Comparison of ENCODE assay signal across 35 cellular contexts in genomic region chr12:97414855-97415254, GRCh38. TPM values are rescaled to one million over a fixed set of nuclear protein-coding genes. Genes with fewer than 3 reads are reported as not detected.
"Had no signal": no experiment of that assay in that cellular context is flagged by ENCODE, and none has a peak within 500 bp of the region (broad histone marks: within the 10 kb centered on the region; RNA-seq: fewer than 3 reads in every experiment).

No MANE protein-coding gene starts in this region.

- H3K36me3 ChIP-seq: ascending aorta, cardiac muscle cell had no signal

- FAIRE-seq: bronchial epithelial cell, TTC549 had no signal

- H3K27ac ChIP-seq: ascending aorta, cardiac muscle cell, VCaP had no signal

- H3K4me1 ChIP-seq: ascending aorta had no signal

- DNase-seq: activated B cell treated with CpG ODN at 0.5 μM for 24 hours; activated CD4-positive, alpha-beta memory T cell treated with anti-CD3 and anti-CD28 coated beads for 36 hours; activated CD4-positive, alpha-beta T cell treated with anti-CD3 and anti-CD28 coated beads for 4 hours; activated CD4-positive, alpha-beta T cell treated with anti-CD3 and anti-CD28 coated beads, Interleukin-2, amount 10 ng/mL, durations not matched to agents 24 days and 14 days; activated CD4-positive, alpha-beta T cell treated with anti-CD3 and anti-CD28 coated beads, Interleukin-2, amount 50 U/mL, for 1 hour; activated CD4-positive, alpha-beta T cell treated with anti-CD3 and anti-CD28 coated beads, Interleukin-2, amount 50 U/mL, for 4 hours; activated CD4-positive, CD25-positive, alpha-beta regulatory T cell treated with anti-CD3 and anti-CD28 coated beads, Interleukin-2, amount 50 U/mL, for 72 hours; activated CD8-positive, alpha-beta memory T cell treated with anti-CD3 and anti-CD28 coated beads, Interleukin-2, amount 50 U/mL, for 4 hours; activated CD8-positive, alpha-beta T cell treated with anti-CD3 and anti-CD28 coated beads for 36 hours; activated effector memory CD4-positive, alpha-beta T cell treated with Interleukin-2 at 50 U/mL for 16 hours; activated gamma-delta T cell; activated naive CD4-positive, alpha-beta T cell treated with anti-CD3 and anti-CD28 coated beads, Interleukin-2, amount 10 ng/mL, durations not matched to agents 7 days and 5 days; activated naive CD4-positive, alpha-beta T cell treated with Interleukin-2 at 50 U/mL for 16 hours; activated naive CD8-positive, alpha-beta T cell treated with anti-CD3 and anti-CD28 coated beads, Interleukin-2, amount 10 ng/mL, durations not matched to agents 7 days and 5 days; activated naive CD8-positive, alpha-beta T cell treated with anti-CD3 and anti-CD28 coated beads, Interleukin-2, amount 50 U/mL, for 24 hours; activated T-cell treated with anti-CD3 and anti-CD28 coated beads for 4 hours; activated T-cell treated with anti-CD3 and anti-CD28 coated beads, Interleukin-2, amount 50 U/mL, for 1 hour; activated T-cell treated with anti-CD3 and anti-CD28 coated beads, Interleukin-2, amount 50 U/mL, for 4 hours; activated T-cell treated with anti-CD3 and anti-CD28 coated beads, Interleukin-2, amount 50 U/mL, for 72 hours; amygdala; anterior cingulate cortex; caudate nucleus; cerebellar nuclear complex; T-helper 1 cell; T-helper 2 cell; T-helper 9 cell had no signal

- ATAC-seq: activated CD8-positive, alpha-beta T cell treated with anti-CD3 and anti-CD28 coated beads for 36 hours; activated naive CD8-positive, alpha-beta T cell treated with anti-CD3 and anti-CD28 coated beads, Interleukin-2, amount 50 U/mL, for 24 hours; activated T-cell treated with anti-CD3 and anti-CD28 coated beads, Interleukin-2, amount 50 U/mL, for 4 hours; activated T-cell treated with anti-CD3 and anti-CD28 coated beads, Interleukin-2, amount 50 U/mL, for 72 hours had no signal

- H3K4me3 ChIP-seq: ascending aorta, cardiac muscle cell had no signal

- H3K9me3 ChIP-seq: ascending aorta had no signal

- H3K27me3 ChIP-seq: ascending aorta, cardiac muscle cell had no signal

RNA-seq across cellular contexts. Expression of gene RMST, which starts 47.7 kb away (rescaled TPM):
- total RNA-seq: activated B cell treated with CpG ODN at 0.5 μM for 24 hours; activated CD4-positive, alpha-beta memory T cell treated with anti-CD3 and anti-CD28 coated beads for 36 hours; activated CD4-positive, alpha-beta T cell treated with anti-CD3 and anti-CD28 coated beads, Interleukin-2, amount 10 ng/mL, durations not matched to agents 24 days and 14 days; activated CD8-positive, alpha-beta memory T cell treated with anti-CD3 and anti-CD28 coated beads for 36 hours; activated CD8-positive, alpha-beta T cell treated with anti-CD3 and anti-CD28 coated beads for 36 hours; activated naive CD8-positive, alpha-beta T cell treated with anti-CD3 and anti-CD28 coated beads, Interleukin-2, amount 10 ng/mL, durations not matched to agents 7 days and 5 days; activated T-cell treated with anti-CD3 and anti-CD28 coated beads, Interleukin-2, amount 50 U/mL, for 4 hours; activated T-cell treated with anti-CD3 and anti-CD28 coated beads, Interleukin-2, amount 50 U/mL, for 72 hours; activated T-helper 1 cell treated with anti-CD3 and anti-CD28 coated beads, Interleukin-12 subunit alpha, Interleukin-12 subunit beta, Interleukin-2, Interleukin-4 antibody, amounts not matched to agents 30 ng/mL and 10 ng/mL and 1 ng/mL, durations not matched to agents 14 hours and 24 hours and 36 hours; activated T-helper 2 cell treated with anti-CD3 and anti-CD28 coated beads, Interferon-gamma antibody, Interleukin-2, Interleukin-4, amounts not matched to agents 10 μg/mL and 5 μg/mL and 100 μg/mL, durations not matched to agents 14 hours and 24 hours and 36 hours; bronchial epithelial cell; chondrocyte had no signal
